In genomic region chr5:128201065-128201926, GRCh38 we compare ENCODE assay signal across 9 cellular contexts.
DNase-seq lines count a peak whose midpoint lies in the region; ATAC-seq and TF ChIP-seq lines count a peak whose summit lies in the region.
"Had no signal": no experiment of that assay in that cellular context is flagged by ENCODE, and none has a peak within 500 bp of the region (broad histone marks: within the 10 kb centered on the region; RNA-seq: fewer than 3 reads in every experiment).

No MANE protein-coding gene starts in this region.

- DNase-seq in BJ (ENCODE audit: low read depth): no peak
- DNase-seq in NCI-H69 (lab: John Stamatoyannopoulos, UW): peak; percentile 89
- peak; percentile 87 for DNase-seq in activated CD8-positive, alpha-beta T cell treated with anti-CD3 and anti-CD28 coated beads, Interleukin-2, amount 10 ng/mL, durations not matched to agents 7 days and 5 days
- DNase-seq in effector CD8-positive, alpha-beta T cell (lab: John Stamatoyannopoulos, UW): peak; percentile 69
- DNase-seq in memory B cell (ENCODE audit: low spot score in 2 of 2): peak; percentile 75 to 76
- peak; percentile 64 for DNase-seq in stimulated activated CD8-positive, alpha-beta memory T cell treated with anti-CD3 and anti-CD28 coated beads, Interleukin-12 subunit alpha, Interleukin-12 subunit beta, amount 100 ng/mL, for 4 hours (ENCODE audit: low read depth)

- H3K36me3 ChIP-seq in BJ (ENCODE audit: control insufficient read depth, insufficient read depth, low read length): no peaks in the 10 kb centered on the region

- H3K4me3 ChIP-seq in BJ (ENCODE audit: low read depth, low read length): peak overlapping the region; percentile 2; the same call in 1 of the 2 replicates

- TF ChIP-seq CTCF in BJ (IDR thresholded peaks at IDR 0.05; ENCODE audit: insufficient read depth, low read depth, low read length): peak; percentile 64

- peaks cover 15% of the 10 kb centered on the region for H3K27me3 Mint-ChIP-seq in activated CD8-positive, alpha-beta T cell treated with anti-CD3 and anti-CD28 coated beads, Interleukin-2, amount 10 ng/mL, durations not matched to agents 7 days and 5 days (ENCODE audit: low read depth)
- peaks cover 5% of the 10 kb centered on the region for H3K27me3 Mint-ChIP-seq in memory B cell

- H3K9me3 Mint-ChIP-seq in activated CD8-positive, alpha-beta T cell treated with anti-CD3 and anti-CD28 coated beads, Interleukin-2, amount 10 ng/mL, durations not matched to agents 7 days and 5 days (ENCODE audit: insufficient read depth): no peaks in the 10 kb centered on the region
- H3K9me3 Mint-ChIP-seq in memory B cell: no peaks in the 10 kb centered on the region
- H3K9me3 Mint-ChIP-seq: T-helper 1 cell treated with Interleukin-12 subunit alpha and Interleukin-12 subunit beta and Interleukin-4 antibody, amounts not matched to agents 30 μg/mL and 1 μg/mL, for 36 hours had no signal

- H3K27me3 ChIP-seq in BJ (ENCODE audit: control insufficient read depth, insufficient read depth, low read length): no peaks in the 10 kb centered on the region

- peaks cover 27% of the 10 kb centered on the region for H3K4me1 Mint-ChIP-seq in activated CD8-positive, alpha-beta T cell treated with anti-CD3 and anti-CD28 coated beads, Interleukin-2, amount 10 ng/mL, durations not matched to agents 7 days and 5 days (ENCODE audit: low read depth)
- H3K4me1 Mint-ChIP-seq in memory B cell: peaks cover 4% of the 10 kb centered on the region

- CTCF ChIA-PET in BJ (lab: Yijun Ruan, JAX): interaction anchor here (0.6 to 2.1 kb wide), 28 partner anchors 8 to 664 kb away, joined by 3 to 15 read pairs (median 4); no protein-coding TSS in a partner anchor
- CTCF ChIA-PET in activated CD8-positive, alpha-beta T cell treated with anti-CD3 and anti-CD28 coated beads, Interleukin-2, amount 10 ng/mL, durations not matched to agents 7 days and 5 days (lab: Charles Lee): interaction anchor here (0.6 to 1.4 kb wide), 19 partner anchors 12 to 1572 kb away, joined by 3 to 14 read pairs (median 3); no protein-coding TSS in a partner anchor

- no peaks in the 10 kb centered on the region for H3K36me3 Mint-ChIP-seq in activated CD8-positive, alpha-beta T cell treated with anti-CD3 and anti-CD28 coated beads, Interleukin-2, amount 10 ng/mL, durations not matched to agents 7 days and 5 days (ENCODE audit: low read depth)
- H3K36me3 Mint-ChIP-seq in memory B cell: peaks cover 3% of the 10 kb centered on the region

- ATAC-seq in GM19025 (IDR thresholded peaks at IDR 0.05; ENCODE audit: low read depth, unreplicated experiment) (peak; percentile 91), HG03139 (IDR thresholded peaks at IDR 0.05; ENCODE audit: unreplicated experiment) (peak; percentile 96), memory B cell (ENCODE audit: low read depth) (peak; percentile 95)
- peak; percentile 98 for ATAC-seq in activated CD8-positive, alpha-beta T cell treated with anti-CD3 and anti-CD28 coated beads, Interleukin-2, amount 10 ng/mL, durations not matched to agents 7 days and 5 days

- peak overlapping the region; percentile 49 for H3K4me3 Mint-ChIP-seq in activated CD8-positive, alpha-beta T cell treated with anti-CD3 and anti-CD28 coated beads, Interleukin-2, amount 10 ng/mL, durations not matched to agents 7 days and 5 days
- H3K4me3 Mint-ChIP-seq in memory B cell: peak overlapping the region; percentile 27
- H3K4me3 Mint-ChIP-seq: T-helper 1 cell treated with Interleukin-12 subunit alpha and Interleukin-12 subunit beta and Interleukin-4 antibody, amounts not matched to agents 30 μg/mL and 1 μg/mL, for 36 hours had no signal

- POLR2A ChIA-PET in BJ (lab: Charles Lee): no interaction called here
- POLR2A ChIA-PET in activated CD8-positive, alpha-beta T cell treated with anti-CD3 and anti-CD28 coated beads, Interleukin-2, amount 10 ng/mL, durations not matched to agents 7 days and 5 days (lab: Charles Lee): no interaction called here

- H3K27ac Mint-ChIP-seq in activated CD8-positive, alpha-beta T cell treated with anti-CD3 and anti-CD28 coated beads, Interleukin-2, amount 10 ng/mL, durations not matched to agents 7 days and 5 days: no peak overlapping the region
- no peak overlapping the region for H3K27ac Mint-ChIP-seq in memory B cell
- H3K27ac Mint-ChIP-seq: T-helper 1 cell treated with Interleukin-12 subunit alpha and Interleukin-12 subunit beta and Interleukin-4 antibody, amounts not matched to agents 30 μg/mL and 1 μg/mL, for 36 hours had no signal
